Comparison of ENCODE assay signal across 8 cellular contexts in genomic region chr17:1398028-1398427, GRCh38. TPM values are rescaled to one million over a fixed set of nuclear protein-coding genes. Genes with fewer than 3 reads are reported as not detected.
DNase-seq lines count a peak whose midpoint lies in the region; ATAC-seq and TF ChIP-seq lines count a peak whose summit lies in the region.

No MANE protein-coding gene starts in this region.

- H3K4me3 ChIP-seq in GM12865 (ENCODE audit: low read depth, low read length) (peak overlapping the region; percentile 90), esophagus squamous epithelium (peak overlapping the region; percentile 82 to 95 (median 83)), sigmoid colon (peak overlapping the region; percentile 77 to 91 (median 88))

- DNase-seq in GM12865 (ENCODE audit: low read depth) (no peak), RKO (ENCODE audit: low spot score) (peak; percentile 29), esophagus squamous epithelium (lab: John Stamatoyannopoulos, UW) (no peak), sigmoid colon (no peak)
- no peak for DNase-seq in stimulated activated CD4-positive, alpha-beta T cell treated with anti-CD3 and anti-CD28 coated beads, Interleukin-4, amount 100 ng/mL, for 4 hours

- H3K27me3 ChIP-seq in esophagus squamous epithelium (no peaks in the 10 kb centered on the region), sigmoid colon (no peaks in the 10 kb centered on the region)

- H3K4me1 ChIP-seq in esophagus squamous epithelium, result peaks cover 35 to 64% (median 42%) of the 10 kb centered on the region in 3 donors
- peaks cover 0 to 61% (median 58%) of the 10 kb centered on the region in 4 donors for H3K4me1 ChIP-seq in sigmoid colon

- TF ChIP-seq POLR2A in esophagus squamous epithelium (IDR thresholded peaks at IDR 0.05) (no peak), sigmoid colon (IDR thresholded peaks at IDR 0.05) (no peak)

- TF ChIP-seq CTCF in GM12865 (IDR thresholded peaks at IDR 0.05; ENCODE audit: insufficient read depth, low read depth, low read length, missing control alignments), result no peak
- no peak for TF ChIP-seq CTCF in esophagus squamous epithelium (IDR thresholded peaks at IDR 0.05)
- TF ChIP-seq CTCF in sigmoid colon (IDR thresholded peaks at IDR 0.05), result no peak

- no peaks in the 10 kb centered on the region for H3K9me3 ChIP-seq in esophagus squamous epithelium
- no peaks in the 10 kb centered on the region for H3K9me3 ChIP-seq in sigmoid colon

- ATAC-seq in HG03159 (IDR thresholded peaks at IDR 0.05; ENCODE audit: unreplicated experiment) (no peak), GM21528 (IDR thresholded peaks at IDR 0.05; ENCODE audit: low FRiP score, unreplicated experiment) (no peak), HG02759 (IDR thresholded peaks at IDR 0.05; ENCODE audit: unreplicated experiment) (no peak)

- 5 to 12% methylated on average over 2 of the region's 2 CpGs for WGBS in esophagus squamous epithelium, 2 donors
- 5 to 11% methylated on average over 2 of the region's 2 CpGs for WGBS in sigmoid colon, 2 donors

- peaks cover 0 to 17% (median 0%) of the 10 kb centered on the region in 3 donors for H3K36me3 ChIP-seq in esophagus squamous epithelium
- no peaks in the 10 kb centered on the region for H3K36me3 ChIP-seq in sigmoid colon

- H3K27ac ChIP-seq in esophagus squamous epithelium, result peak overlapping the region; percentile 91 to 98 (median 96)
- peak overlapping the region; percentile 94 to 98 (median 96) for H3K27ac ChIP-seq in sigmoid colon

- TF ChIP-seq EP300 in sigmoid colon (IDR thresholded peaks at IDR 0.05), result no peak

- intact Hi-C loops in esophagus squamous epithelium (cut with DNase I), result no loop called here
- intact Hi-C loops in sigmoid colon (cut with DNase I), result loop anchor here (5.0 kb wide), 3 partner anchors 36 to 54 kb away; no protein-coding TSS in a partner anchor

RNA-seq across cellular contexts. Expression of gene YWHAE, which starts 2.0 kb away (rescaled TPM):
- total RNA-seq in esophagus squamous epithelium (100 to 1,000 TPM; 505 to 758 (median 567) TPM), sigmoid colon (100 to 1,000 TPM; 353 to 507 (median 431) TPM)
- polyA plus RNA-seq in sigmoid colon, result 100 to 1,000 TPM; 312 to 440 (median 350) TPM

RNA-seq across cellular contexts. Expression of gene CRK, which starts 58.0 kb away (rescaled TPM):
- 10 to 100 TPM; 33.8 to 59.3 (median 51.2) TPM for total RNA-seq in esophagus squamous epithelium
- 10 to 100 TPM; 61.5 to 88.7 (median 76.1) TPM for total RNA-seq in sigmoid colon
- polyA plus RNA-seq in sigmoid colon, result 10 to 100 TPM; 33.6 to 68.4 (median 48.0) TPM
